In the genomic region with DNA sequence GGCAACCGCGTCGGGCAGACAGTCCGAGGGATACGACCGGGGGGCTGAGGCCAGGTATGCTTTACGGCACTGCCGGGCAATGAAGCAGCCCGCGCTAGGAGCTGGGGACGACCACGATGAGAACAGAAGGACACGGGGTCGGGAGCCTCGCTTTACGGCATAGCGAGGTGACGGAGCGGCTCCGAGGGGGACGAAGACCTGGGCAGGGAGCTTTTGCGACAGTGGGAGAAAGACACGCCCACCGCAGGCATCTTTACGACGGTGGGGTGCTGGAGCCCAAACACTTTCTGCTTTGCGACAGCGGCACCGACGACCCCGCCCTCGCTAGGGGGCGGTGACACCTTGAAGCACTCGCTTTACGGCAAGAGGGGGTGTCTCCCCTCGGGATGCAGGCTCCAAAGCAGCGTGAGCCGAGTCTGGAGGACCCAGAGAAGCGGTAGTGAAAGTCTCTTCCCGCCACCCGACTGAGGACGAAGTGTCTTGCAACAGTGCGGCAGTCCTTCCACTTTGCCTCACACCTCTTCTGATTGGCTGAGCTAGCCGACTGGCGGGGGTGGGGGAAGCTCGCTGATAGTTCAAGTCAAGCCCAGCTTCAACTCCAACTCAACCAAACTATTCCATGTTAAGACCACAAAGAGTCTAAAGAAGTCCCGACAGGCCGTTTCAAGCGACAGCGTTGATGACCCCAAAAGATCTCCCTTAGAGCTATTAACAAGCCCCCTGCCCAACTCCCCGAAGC, we compare ENCODE assay signal across 1 cellular context.
TF ChIP-seq lines count a peak whose summit lies in the region.

No MANE protein-coding gene starts in this region.

TF ChIP-seq in HepG2, 621 proteins besides CTCF, POLR2A, EP300 and RAD21 (continued from another document and continues in another):
- TF ChIP-seq, protein P1, sequence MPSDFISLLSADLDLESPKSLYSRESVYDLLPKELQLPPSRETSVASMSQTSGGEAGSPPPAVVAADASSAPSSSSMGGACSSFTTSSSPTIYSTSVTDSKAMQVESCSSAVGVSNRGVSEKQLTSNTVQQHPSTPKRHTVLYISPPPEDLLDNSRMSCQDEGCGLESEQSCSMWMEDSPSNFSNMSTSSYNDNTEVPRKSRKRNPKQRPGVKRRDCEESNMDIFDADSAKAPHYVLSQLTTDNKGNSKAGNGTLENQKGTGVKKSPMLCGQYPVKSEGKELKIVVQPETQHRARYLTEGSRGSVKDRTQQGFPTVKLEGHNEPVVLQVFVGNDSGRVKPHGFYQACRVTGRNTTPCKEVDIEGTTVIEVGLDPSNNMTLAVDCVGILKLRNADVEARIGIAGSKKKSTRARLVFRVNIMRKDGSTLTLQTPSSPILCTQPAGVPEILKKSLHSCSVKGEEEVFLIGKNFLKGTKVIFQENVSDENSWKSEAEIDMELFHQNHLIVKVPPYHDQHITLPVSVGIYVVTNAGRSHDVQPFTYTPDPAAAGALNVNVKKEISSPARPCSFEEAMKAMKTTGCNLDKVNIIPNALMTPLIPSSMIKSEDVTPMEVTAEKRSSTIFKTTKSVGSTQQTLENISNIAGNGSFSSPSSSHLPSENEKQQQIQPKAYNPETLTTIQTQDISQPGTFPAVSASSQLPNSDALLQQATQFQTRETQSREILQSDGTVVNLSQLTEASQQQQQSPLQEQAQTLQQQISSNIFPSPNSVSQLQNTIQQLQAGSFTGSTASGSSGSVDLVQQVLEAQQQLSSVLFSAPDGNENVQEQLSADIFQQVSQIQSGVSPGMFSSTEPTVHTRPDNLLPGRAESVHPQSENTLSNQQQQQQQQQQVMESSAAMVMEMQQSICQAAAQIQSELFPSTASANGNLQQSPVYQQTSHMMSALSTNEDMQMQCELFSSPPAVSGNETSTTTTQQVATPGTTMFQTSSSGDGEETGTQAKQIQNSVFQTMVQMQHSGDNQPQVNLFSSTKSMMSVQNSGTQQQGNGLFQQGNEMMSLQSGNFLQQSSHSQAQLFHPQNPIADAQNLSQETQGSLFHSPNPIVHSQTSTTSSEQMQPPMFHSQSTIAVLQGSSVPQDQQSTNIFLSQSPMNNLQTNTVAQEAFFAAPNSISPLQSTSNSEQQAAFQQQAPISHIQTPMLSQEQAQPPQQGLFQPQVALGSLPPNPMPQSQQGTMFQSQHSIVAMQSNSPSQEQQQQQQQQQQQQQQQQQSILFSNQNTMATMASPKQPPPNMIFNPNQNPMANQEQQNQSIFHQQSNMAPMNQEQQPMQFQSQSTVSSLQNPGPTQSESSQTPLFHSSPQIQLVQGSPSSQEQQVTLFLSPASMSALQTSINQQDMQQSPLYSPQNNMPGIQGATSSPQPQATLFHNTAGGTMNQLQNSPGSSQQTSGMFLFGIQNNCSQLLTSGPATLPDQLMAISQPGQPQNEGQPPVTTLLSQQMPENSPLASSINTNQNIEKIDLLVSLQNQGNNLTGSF (CRISPR knock-in tag; IDR thresholded peaks at IDR 0.05): no peak
- TF ChIP-seq, protein P2, sequence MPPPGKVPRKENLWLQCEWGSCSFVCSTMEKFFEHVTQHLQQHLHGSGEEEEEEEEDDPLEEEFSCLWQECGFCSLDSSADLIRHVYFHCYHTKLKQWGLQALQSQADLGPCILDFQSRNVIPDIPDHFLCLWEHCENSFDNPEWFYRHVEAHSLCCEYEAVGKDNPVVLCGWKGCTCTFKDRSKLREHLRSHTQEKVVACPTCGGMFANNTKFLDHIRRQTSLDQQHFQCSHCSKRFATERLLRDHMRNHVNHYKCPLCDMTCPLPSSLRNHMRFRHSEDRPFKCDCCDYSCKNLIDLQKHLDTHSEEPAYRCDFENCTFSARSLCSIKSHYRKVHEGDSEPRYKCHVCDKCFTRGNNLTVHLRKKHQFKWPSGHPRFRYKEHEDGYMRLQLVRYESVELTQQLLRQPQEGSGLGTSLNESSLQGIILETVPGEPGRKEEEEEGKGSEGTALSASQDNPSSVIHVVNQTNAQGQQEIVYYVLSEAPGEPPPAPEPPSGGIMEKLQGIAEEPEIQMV (CRISPR knock-in tag; IDR thresholded peaks at IDR 0.05; ENCODE audit: low read depth): peak; percentile 100
- TF ChIP-seq SOX6 (IDR thresholded peaks at IDR 0.05) (no peak), SOX6 (CRISPR knock-in tag; IDR thresholded peaks at IDR 0.05) (peak; percentile 63), MTA1 (CRISPR knock-in tag; IDR thresholded peaks at IDR 0.05; ENCODE audit: borderline replicate concordance) (no peak; the same call in 1 of the 2 replicates), RARG (CRISPR knock-in tag; IDR thresholded peaks at IDR 0.05; ENCODE audit: low read depth) (no peak), ZNF350 (CRISPR knock-in tag; IDR thresholded peaks at IDR 0.05; ENCODE audit: borderline replicate concordance, low read depth) (peak; percentile 73), GABPA (IDR thresholded peaks at IDR 0.05; ENCODE audit: low read depth, low read length) (peak; percentile 16; the same call in 1 of the 2 replicates), GABPA (CRISPR knock-in tag; IDR thresholded peaks at IDR 0.05; ENCODE audit: low read depth) (peak; percentile 80), IRF2 (CRISPR knock-in tag; IDR thresholded peaks at IDR 0.05) (peak; percentile 73), ZNF547 (CRISPR knock-in tag; IDR thresholded peaks at IDR 0.05) (peak; percentile 62), ZNF543 (CRISPR knock-in tag; IDR thresholded peaks at IDR 0.05) (0 out of 2 replicates have a peak, but pooled peaks have one; percentile 44), TBX2 (CRISPR knock-in tag; IDR thresholded peaks at IDR 0.05; ENCODE audit: borderline replicate concordance) (peak; percentile 93), TAF1 (CRISPR knock-in tag; IDR thresholded peaks at IDR 0.05) (0 out of 2 replicates have a peak, but pooled peaks have one; percentile 31), NAIF1 (CRISPR knock-in tag; IDR thresholded peaks at IDR 0.05; ENCODE audit: borderline replicate concordance) (no peak), ZNF556 (CRISPR knock-in tag; IDR thresholded peaks at IDR 0.05; ENCODE audit: borderline replicate concordance) (peak; percentile 91; the same call in 1 of the 2 replicates), SRY (CRISPR knock-in tag; IDR thresholded peaks at IDR 0.05) (peak; percentile 70; the same call in 1 of the 2 replicates), SP2 (CRISPR knock-in tag; IDR thresholded peaks at IDR 0.05) (0 out of 2 replicates have a peak, but pooled peaks have one; percentile 32), MBD4 (IDR thresholded peaks at IDR 0.05; ENCODE audit: borderline replicate concordance, low read length) (no peak), SAFB2 (CRISPR knock-in tag; IDR thresholded peaks at IDR 0.05; ENCODE audit: borderline replicate concordance, low read depth) (peak; percentile 69; the same call in 1 of the 2 replicates), HNF4G (IDR thresholded peaks at IDR 0.05; ENCODE audit: borderline replicate concordance, low read depth, low read length) (no peak), HNF4G (CRISPR knock-in tag; IDR thresholded peaks at IDR 0.05; ENCODE audit: borderline replicate concordance, low read depth) (no peak), NFYB (CRISPR knock-in tag; IDR thresholded peaks at IDR 0.05) (peak; percentile 66), TEAD3 (CRISPR knock-in tag; optimal IDR thresholded peaks at IDR 0.05; ENCODE audit: borderline replicate concordance) (peak; percentile 86), KDM3A (CRISPR knock-in tag; IDR thresholded peaks at IDR 0.05; ENCODE audit: low read depth) (peak; percentile 51; the same call in 1 of the 2 replicates), RFX1 (IDR thresholded peaks at IDR 0.05) (peak; percentile 74; the same call in 1 of the 2 replicates), RFXAP (CRISPR knock-in tag; IDR thresholded peaks at IDR 0.05; ENCODE audit: borderline replicate concordance) (peak; percentile 65; the same call in 1 of the 2 replicates), RXRA (CRISPR knock-in tag; IDR thresholded peaks at IDR 0.05) (peak; percentile 73), POGZ (CRISPR knock-in tag; IDR thresholded peaks at IDR 0.05) (0 out of 2 replicates have a peak, but pooled peaks have one; percentile 36)
- TF ChIP-seq, protein P3, sequence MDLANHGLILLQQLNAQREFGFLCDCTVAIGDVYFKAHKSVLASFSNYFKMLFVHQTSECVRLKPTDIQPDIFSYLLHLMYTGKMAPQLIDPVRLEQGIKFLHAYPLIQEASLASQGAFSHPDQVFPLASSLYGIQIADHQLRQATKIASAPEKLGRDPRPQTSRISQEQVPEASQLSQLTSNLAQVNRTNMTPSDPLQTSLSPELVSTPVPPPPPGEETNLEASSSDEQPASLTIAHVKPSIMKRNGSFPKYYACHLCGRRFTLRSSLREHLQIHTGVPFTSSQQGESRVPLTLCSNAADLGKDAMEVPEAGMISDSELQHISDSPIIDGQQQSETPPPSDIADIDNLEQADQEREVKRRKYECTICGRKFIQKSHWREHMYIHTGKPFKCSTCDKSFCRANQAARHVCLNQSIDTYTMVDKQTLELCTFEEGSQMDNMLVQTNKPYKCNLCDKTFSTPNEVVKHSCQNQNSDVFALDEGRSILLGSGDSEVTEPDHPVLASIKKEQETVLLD (CRISPR knock-in tag; IDR thresholded peaks at IDR 0.05; ENCODE audit: low read depth): peak; percentile 96
- TF ChIP-seq, protein P4, sequence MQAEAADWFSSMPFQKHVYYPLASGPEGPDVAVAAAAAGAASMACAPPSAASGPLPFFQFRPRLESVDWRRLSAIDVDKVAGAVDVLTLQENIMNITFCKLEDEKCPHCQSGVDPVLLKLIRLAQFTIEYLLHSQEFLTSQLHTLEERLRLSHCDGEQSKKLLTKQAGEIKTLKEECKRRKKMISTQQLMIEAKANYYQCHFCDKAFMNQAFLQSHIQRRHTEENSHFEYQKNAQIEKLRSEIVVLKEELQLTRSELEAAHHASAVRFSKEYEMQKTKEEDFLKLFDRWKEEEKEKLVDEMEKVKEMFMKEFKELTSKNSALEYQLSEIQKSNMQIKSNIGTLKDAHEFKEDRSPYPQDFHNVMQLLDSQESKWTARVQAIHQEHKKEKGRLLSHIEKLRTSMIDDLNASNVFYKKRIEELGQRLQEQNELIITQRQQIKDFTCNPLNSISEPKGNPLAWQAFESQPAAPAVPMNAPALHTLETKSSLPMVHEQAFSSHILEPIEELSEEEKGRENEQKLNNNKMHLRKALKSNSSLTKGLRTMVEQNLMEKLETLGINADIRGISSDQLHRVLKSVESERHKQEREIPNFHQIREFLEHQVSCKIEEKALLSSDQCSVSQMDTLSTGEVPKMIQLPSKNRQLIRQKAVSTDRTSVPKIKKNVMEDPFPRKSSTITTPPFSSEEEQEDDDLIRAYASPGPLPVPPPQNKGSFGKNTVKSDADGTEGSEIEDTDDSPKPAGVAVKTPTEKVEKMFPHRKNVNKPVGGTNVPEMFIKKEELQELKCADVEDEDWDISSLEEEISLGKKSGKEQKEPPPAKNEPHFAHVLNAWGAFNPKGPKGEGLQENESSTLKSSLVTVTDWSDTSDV (CRISPR knock-in tag; IDR thresholded peaks at IDR 0.05): 0 out of 2 replicates have a peak, but pooled peaks have one; percentile 78
- TF ChIP-seq, protein P5, sequence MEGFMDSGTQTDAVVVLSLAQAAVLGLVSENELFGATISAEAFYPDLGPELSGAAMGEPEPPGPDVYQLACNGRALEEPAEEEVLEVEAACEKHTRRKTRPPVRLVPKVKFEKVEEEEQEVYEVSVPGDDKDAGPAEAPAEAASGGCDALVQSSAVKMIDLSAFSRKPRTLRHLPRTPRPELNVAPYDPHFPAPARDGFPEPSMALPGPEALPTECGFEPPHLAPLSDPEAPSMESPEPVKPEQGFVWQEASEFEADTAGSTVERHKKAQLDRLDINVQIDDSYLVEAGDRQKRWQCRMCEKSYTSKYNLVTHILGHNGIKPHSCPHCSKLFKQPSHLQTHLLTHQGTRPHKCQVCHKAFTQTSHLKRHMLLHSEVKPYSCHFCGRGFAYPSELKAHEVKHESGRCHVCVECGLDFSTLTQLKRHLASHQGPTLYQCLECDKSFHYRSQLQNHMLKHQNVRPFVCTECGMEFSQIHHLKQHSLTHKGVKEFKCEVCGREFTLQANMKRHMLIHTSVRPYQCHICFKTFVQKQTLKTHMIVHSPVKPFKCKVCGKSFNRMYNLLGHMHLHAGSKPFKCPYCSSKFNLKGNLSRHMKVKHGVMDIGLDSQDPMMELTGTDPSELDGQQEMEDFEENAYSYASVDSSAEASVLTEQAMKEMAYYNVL (CRISPR knock-in tag; IDR thresholded peaks at IDR 0.05; ENCODE audit: borderline replicate concordance): peak; percentile 49; the same call in 1 of the 2 replicates
- TF ChIP-seq, protein P6, sequence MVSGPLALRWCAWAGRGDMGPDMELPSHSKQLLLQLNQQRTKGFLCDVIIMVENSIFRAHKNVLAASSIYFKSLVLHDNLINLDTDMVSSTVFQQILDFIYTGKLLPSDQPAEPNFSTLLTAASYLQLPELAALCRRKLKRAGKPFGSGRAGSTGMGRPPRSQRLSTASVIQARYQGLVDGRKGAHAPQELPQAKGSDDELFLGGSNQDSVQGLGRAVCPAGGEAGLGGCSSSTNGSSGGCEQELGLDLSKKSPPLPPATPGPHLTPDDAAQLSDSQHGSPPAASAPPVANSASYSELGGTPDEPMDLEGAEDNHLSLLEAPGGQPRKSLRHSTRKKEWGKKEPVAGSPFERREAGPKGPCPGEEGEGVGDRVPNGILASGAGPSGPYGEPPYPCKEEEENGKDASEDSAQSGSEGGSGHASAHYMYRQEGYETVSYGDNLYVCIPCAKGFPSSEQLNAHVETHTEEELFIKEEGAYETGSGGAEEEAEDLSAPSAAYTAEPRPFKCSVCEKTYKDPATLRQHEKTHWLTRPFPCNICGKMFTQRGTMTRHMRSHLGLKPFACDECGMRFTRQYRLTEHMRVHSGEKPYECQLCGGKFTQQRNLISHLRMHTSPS (CRISPR knock-in tag; IDR thresholded peaks at IDR 0.05; ENCODE audit: low read depth): no peak
- TF ChIP-seq, protein P7, sequence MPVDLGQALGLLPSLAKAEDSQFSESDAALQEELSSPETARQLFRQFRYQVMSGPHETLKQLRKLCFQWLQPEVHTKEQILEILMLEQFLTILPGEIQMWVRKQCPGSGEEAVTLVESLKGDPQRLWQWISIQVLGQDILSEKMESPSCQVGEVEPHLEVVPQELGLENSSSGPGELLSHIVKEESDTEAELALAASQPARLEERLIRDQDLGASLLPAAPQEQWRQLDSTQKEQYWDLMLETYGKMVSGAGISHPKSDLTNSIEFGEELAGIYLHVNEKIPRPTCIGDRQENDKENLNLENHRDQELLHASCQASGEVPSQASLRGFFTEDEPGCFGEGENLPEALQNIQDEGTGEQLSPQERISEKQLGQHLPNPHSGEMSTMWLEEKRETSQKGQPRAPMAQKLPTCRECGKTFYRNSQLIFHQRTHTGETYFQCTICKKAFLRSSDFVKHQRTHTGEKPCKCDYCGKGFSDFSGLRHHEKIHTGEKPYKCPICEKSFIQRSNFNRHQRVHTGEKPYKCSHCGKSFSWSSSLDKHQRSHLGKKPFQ (CRISPR knock-in tag; IDR thresholded peaks at IDR 0.05; ENCODE audit: insufficient replicate concordance): peak; percentile 88
